ENCODE assay signal across 13 cellular contexts in genomic region chr9:19424176-19424779, GRCh38. TPM values are rescaled to one million over a fixed set of nuclear protein-coding genes. Genes with fewer than 3 reads are reported as not detected.
A peak's percentile ranks its signal among the peaks of the same experiment; 100 is the strongest.
DNase-seq lines count a peak whose midpoint lies in the region; ATAC-seq and FAIRE-seq lines count a peak whose summit lies in the region.
"Had no signal": no experiment of that assay in that cellular context is flagged by ENCODE, and none has a peak within 500 bp of the region (broad histone marks: within the 10 kb centered on the region; RNA-seq: fewer than 3 reads in every experiment).

No MANE protein-coding gene starts in this region.

- peak; percentile 93 for ATAC-seq in GM18870 (IDR thresholded peaks at IDR 0.05; ENCODE audit: unreplicated experiment)
- ATAC-seq in GM21825 (IDR thresholded peaks at IDR 0.05; ENCODE audit: unreplicated experiment) = peak; percentile 74
- peak; percentile 68 for ATAC-seq in HG03378 (IDR thresholded peaks at IDR 0.05; ENCODE audit: unreplicated experiment)
- ATAC-seq: PC-3 had no signal

- no peak for FAIRE-seq in frontal cortex (lab: Jason Lieb, UNC)

- DNase-seq in left kidney (ENCODE audit: low read depth, low spot score) (peak; percentile 11), frontal cortex (ENCODE audit: low spot score in 2 of 2) (no peak), DMS 273 (lab: John Stamatoyannopoulos, UW; ENCODE audit: unreplicated experiment) (no peak), retina (no peak)
- no peak for DNase-seq in activated effector memory CD4-positive, alpha-beta T cell treated with Interleukin-2 at 50 U/mL for 16 hours
- DNase-seq: CD4-positive, CD25-positive, alpha-beta regulatory T cell; foreskin fibroblast; mammary epithelial cell; NCI-H1105 treated with DMSO at 0.1 percent for 48 hours; PC-3 had no signal

RNA-seq across cellular contexts. Expression of gene ACER2, which starts 15.5 kb away (rescaled TPM):
- total RNA-seq in frontal cortex = 11.0 TPM

RNA-seq across cellular contexts. Expression of gene RPS6, which starts 44.2 kb away (rescaled TPM):
- total RNA-seq in frontal cortex = 1,234 TPM
